Comparison of ENCODE assay signal across 8 cellular contexts in the genomic region with DNA sequence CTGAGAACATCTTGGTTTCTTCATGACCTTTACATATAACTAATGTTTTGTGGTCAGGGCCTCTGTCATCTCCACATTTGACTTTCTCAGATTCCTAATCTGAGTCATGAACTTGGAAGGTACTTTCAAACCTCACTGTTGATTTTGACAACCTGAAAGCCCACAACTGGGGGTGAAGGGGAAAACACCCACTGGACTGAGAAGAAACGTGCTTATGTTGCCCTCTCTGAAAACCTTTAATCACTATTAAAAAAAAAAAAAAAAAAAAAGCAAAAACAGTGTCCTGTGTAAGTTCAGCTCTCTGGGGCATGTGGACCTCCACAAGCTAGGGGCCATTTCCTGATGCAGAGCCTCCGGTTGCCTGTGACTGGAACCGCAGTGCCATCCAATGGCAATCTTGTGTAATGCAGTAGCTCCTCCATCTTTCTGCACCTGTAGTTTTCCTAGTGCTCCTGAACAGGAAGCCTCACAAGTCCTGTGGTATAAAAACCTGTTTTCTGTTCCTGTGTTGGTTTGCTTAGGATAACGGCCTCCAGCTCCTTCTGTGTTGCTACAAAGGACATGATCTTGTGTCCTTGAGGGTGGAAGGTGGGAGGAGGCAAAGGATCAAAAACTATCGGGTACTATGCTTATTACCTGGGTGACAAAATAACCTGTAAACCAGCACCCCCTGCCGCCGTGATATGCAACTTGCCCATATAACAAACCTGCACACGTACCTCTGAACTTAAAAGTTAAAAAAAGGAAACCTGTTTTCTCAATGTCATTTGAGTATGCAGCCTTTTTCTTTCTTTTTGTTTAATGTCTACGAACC.
A peak's percentile ranks its signal among the peaks of the same experiment; 100 is the strongest.
DNase-seq lines count a peak whose midpoint lies in the region; ATAC-seq, FAIRE-seq and TF ChIP-seq lines count a peak whose summit lies in the region.

No MANE protein-coding gene starts in this region.

- DNase-seq in AG10803 (ENCODE audit: low read depth) (no peak), GM18507 (ENCODE audit: extremely low spot score, insufficient read length, low read depth) (peak; percentile 54), NAMALWA (ENCODE audit: low spot score) (peak; percentile 81), RKO (ENCODE audit: low spot score) (peak; percentile 64), astrocyte of the hippocampus (ENCODE audit: low read depth, low spot score) (peak; percentile 75), left colon (peak in 1 of 2 donors; percentile 53), superior temporal gyrus (ENCODE audit: extremely low spot score) (peak; percentile 71)

- H3K4me3 ChIP-seq in AG10803 (ENCODE audit: low read length) = no peak overlapping the region

- intact Hi-C loops in left colon (cut with DNase I, micrococcal nuclease) = loop anchor here in 1 of 2 donors (5.0 kb wide), 1 partner anchor 460 kb away; no protein-coding TSS in a partner anchor

- ATAC-seq in HG02798 (IDR thresholded peaks at IDR 0.05; ENCODE audit: poor library complexity, unreplicated experiment) = peak; percentile 89
- ATAC-seq in left colon = peak; percentile 92

- peak; percentile 94 for FAIRE-seq in GM18507 (lab: Jason Lieb, UNC)

- TF ChIP-seq CTCF in AG10803 (conservative IDR thresholded peaks at IDR 0.05; ENCODE audit: low read length) = peak; percentile 34
